17 cellular contexts compared by ENCODE assay signal in the genomic region with DNA sequence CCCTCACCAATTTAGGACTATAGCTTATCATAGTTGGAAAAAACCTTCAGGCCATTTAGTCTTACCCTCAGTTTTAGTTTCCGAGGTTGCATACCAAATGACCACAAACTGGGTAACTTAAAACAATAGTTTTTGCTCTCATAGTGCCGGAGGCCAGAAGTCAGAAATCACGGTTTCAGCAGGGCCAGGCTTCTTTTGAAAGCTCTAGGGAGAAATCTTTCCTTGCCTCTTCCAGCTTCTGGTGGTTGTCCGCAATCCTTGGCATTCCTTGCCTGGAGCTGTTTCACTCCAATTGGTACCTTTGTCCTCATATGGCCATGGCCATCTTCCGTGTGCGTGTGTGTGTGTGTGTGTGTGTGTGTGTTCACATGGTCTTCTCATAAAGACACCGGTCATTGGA. TPM values are rescaled to one million over a fixed set of nuclear protein-coding genes. Genes with fewer than 3 reads are reported as not detected.
A peak's percentile ranks its signal among the peaks of the same experiment; 100 is the strongest.
DNase-seq lines count a peak whose midpoint lies in the region; ATAC-seq, FAIRE-seq and TF ChIP-seq lines count a peak whose summit lies in the region.
"Had no signal": no experiment of that assay in that cellular context is flagged by ENCODE, and none has a peak within 500 bp of the region (broad histone marks: within the 10 kb centered on the region; RNA-seq: fewer than 3 reads in every experiment).

No MANE protein-coding gene starts in this region.

- H4K12ac ChIP-seq in trophoblast cell (ENCODE audit: low read depth, low read length): no peak overlapping the region

- H2BK5ac ChIP-seq in trophoblast cell (ENCODE audit: low read depth, low read length, poor library complexity): no peak overlapping the region

- peak overlapping the region; percentile 10 for H3K27ac ChIP-seq in SJSA1
- no peak overlapping the region for H3K27ac ChIP-seq in endodermal cell (ENCODE audit: low read depth, low read length)
- H3K27ac ChIP-seq in trophoblast cell (ENCODE audit: low read depth, low read length): peak overlapping the region; percentile 92
- H3K27ac ChIP-seq: BLaER1 treated with 17β-estradiol and CSF1 and Interleukin-3, amounts not matched to agents 10 nM and 100 nM had no signal

- WGBS in endodermal cell (ENCODE audit: insufficient coverage in 1 of 2, insufficient read length in 1 of 2), 2 experiments: 85 to 87% methylated on average over 5 to 7 of the region's 7 CpGs
- no CpG with 5 or more reads among the region's 7 CpGs for WGBS in trophoblast cell (ENCODE audit: extremely low coverage, insufficient coverage, insufficient read length)

- H3K36me3 Mint-ChIP-seq in HFFc6 (ENCODE audit: low read depth) (peaks cover 10% of the 10 kb centered on the region; the same call in 1 of the 2 replicates), endodermal cell (ENCODE audit: low read depth) (peaks cover 2% of the 10 kb centered on the region), mesothelial cell of epicardium (peaks cover 5% of the 10 kb centered on the region)
- H3K36me3 Mint-ChIP-seq: CD8-positive, alpha-beta T cell had no signal

- H3K9me3 Mint-ChIP-seq in HFFc6 (peaks cover 15% of the 10 kb centered on the region), endodermal cell (peaks cover 22% of the 10 kb centered on the region), mesothelial cell of epicardium (peaks cover 9% of the 10 kb centered on the region)
- H3K9me3 Mint-ChIP-seq: CD8-positive, alpha-beta T cell had no signal

- H3K79me2 ChIP-seq in trophoblast cell (ENCODE audit: control insufficient read depth, insufficient read depth, low read length, poor library complexity): peaks cover 3% of the 10 kb centered on the region

- H2AFZ ChIP-seq in trophoblast cell (ENCODE audit: insufficient read depth, low read length, poor library complexity): no peak overlapping the region

- ATAC-seq in HG03039 (IDR thresholded peaks at IDR 0.05; ENCODE audit: unreplicated experiment): no peak
- ATAC-seq: CD8-positive, alpha-beta T cell; PC-3 had no signal

- H3K4me1 Mint-ChIP-seq in HFFc6 (ENCODE audit: low read depth): peaks cover 37% of the 10 kb centered on the region
- peaks cover 31% of the 10 kb centered on the region for H3K4me1 Mint-ChIP-seq in endodermal cell
- H3K4me1 Mint-ChIP-seq in mesothelial cell of epicardium: peaks cover 36% of the 10 kb centered on the region

- H2BK120ac ChIP-seq in trophoblast cell (ENCODE audit: insufficient read depth, low read length, poor library complexity): no peak overlapping the region

- H3K27me3 ChIP-seq in SJSA1 (replicated peaks): no peaks in the 10 kb centered on the region
- no peaks in the 10 kb centered on the region for H3K27me3 ChIP-seq in endodermal cell (ENCODE audit: control insufficient read depth, insufficient read depth, low read length, poor library complexity, severe bottlenecking)
- no peaks in the 10 kb centered on the region for H3K27me3 ChIP-seq in trophoblast cell (ENCODE audit: insufficient read depth, low read length)
- H3K27me3 ChIP-seq: BLaER1 treated with 17β-estradiol and CSF1 and Interleukin-3, amounts not matched to agents 10 nM and 100 nM had no signal

- H2AK5ac ChIP-seq in trophoblast cell (ENCODE audit: low read length): no peak overlapping the region

- H3K4me3 Mint-ChIP-seq in HFFc6 (peak overlapping the region; percentile 11; the same call in 1 of the 2 replicates), endodermal cell (no peak overlapping the region), mesothelial cell of epicardium (no peak overlapping the region)
- H3K4me3 Mint-ChIP-seq: CD8-positive, alpha-beta T cell; H9 had no signal

- H3K9ac ChIP-seq in endodermal cell (ENCODE audit: extremely low read depth, low read length, poor library complexity, severe bottlenecking) (no peak overlapping the region), trophoblast cell (ENCODE audit: low read length) (no peak overlapping the region)
- H3K9ac ChIP-seq: BLaER1 treated with 17β-estradiol and CSF1 and Interleukin-3, amounts not matched to agents 10 nM and 100 nM had no signal

- H3K36me3 ChIP-seq in SJSA1 (no peaks in the 10 kb centered on the region), endodermal cell (ENCODE audit: control insufficient read depth, insufficient read depth, low read length) (peaks cover 6% of the 10 kb centered on the region), trophoblast cell (ENCODE audit: control insufficient read depth in 1 of 2, insufficient read depth in 2 of 2, low read length in 2 of 2) (no peaks in the 10 kb centered on the region)
- H3K36me3 ChIP-seq: BLaER1 treated with 17β-estradiol and CSF1 and Interleukin-3, amounts not matched to agents 10 nM and 100 nM had no signal

- no peak for DNase-seq in HFFc6
- DNase-seq in SJSA1 (ENCODE audit: low read depth in 1 of 2, low spot score in 2 of 2): peak in 1 of 2 experiments; percentile 64
- DNase-seq in endodermal cell: peak; percentile 20
- DNase-seq in trophoblast cell: peak; percentile 96 to 99
- DNase-seq in mesothelial cell of epicardium (ENCODE audit: low spot score in 2 of 2, unreplicated experiment in 2 of 2): no peak
- no peak for DNase-seq in urothelium cell line (ENCODE audit: low spot score)
- DNase-seq: Calu3; CD8-positive, alpha-beta T cell; H9; MV-4-11; NCI-H1417; NCI-H187; NCI-H226; NCI-H524; PC-3 had no signal

- no peaks in the 10 kb centered on the region for H3K9me3 ChIP-seq in SJSA1 (replicated peaks)
- peaks cover 25% of the 10 kb centered on the region for H3K9me3 ChIP-seq in endodermal cell (ENCODE audit: control insufficient read depth, low read length)
- H3K9me3 ChIP-seq in trophoblast cell (ENCODE audit: insufficient read depth, low read depth, low read length): no peaks in the 10 kb centered on the region

- H3K27ac Mint-ChIP-seq in HFFc6 (no peak overlapping the region; the same call in 1 of the 2 replicates), endodermal cell (no peak overlapping the region), mesothelial cell of epicardium (no peak overlapping the region)
- H3K27ac Mint-ChIP-seq: CD8-positive, alpha-beta T cell had no signal

- no peak overlapping the region for H3K18ac ChIP-seq in trophoblast cell (ENCODE audit: low read length)

- H4K91ac ChIP-seq in trophoblast cell (ENCODE audit: low read depth, low read length): no peak overlapping the region

- H4K8ac ChIP-seq in trophoblast cell (ENCODE audit: low read depth, low read length): no peak overlapping the region

- H3K4me1 ChIP-seq in SJSA1 (replicated peaks): peaks cover 33% of the 10 kb centered on the region
- H3K4me1 ChIP-seq in endodermal cell (ENCODE audit: control insufficient read depth, insufficient read depth, low read length): no peaks in the 10 kb centered on the region
- peaks cover 24 to 25% of the 10 kb centered on the region in 2 experiments for H3K4me1 ChIP-seq in trophoblast cell (ENCODE audit: control insufficient read depth in 1 of 2, insufficient read depth in 2 of 2, low read length in 2 of 2)
- H3K4me1 ChIP-seq: BLaER1 treated with 17β-estradiol and CSF1 and Interleukin-3, amounts not matched to agents 10 nM and 100 nM had no signal

- FAIRE-seq in urothelium cell line (lab: Jason Lieb, UNC): no peak

- H3K14ac ChIP-seq in trophoblast cell (ENCODE audit: low read length): no peak overlapping the region

- peaks cover 16% of the 10 kb centered on the region for H3K79me1 ChIP-seq in trophoblast cell (ENCODE audit: low read length)

- H3K23ac ChIP-seq in trophoblast cell (ENCODE audit: low read length): no peak overlapping the region

- TF ChIP-seq CTCF in HFFc6 (IDR thresholded peaks at IDR 0.05): no peak
- no peak for TF ChIP-seq CTCF in endodermal cell (conservative IDR thresholded peaks at IDR 0.05)
- TF ChIP-seq CTCF in mesothelial cell of epicardium (IDR thresholded peaks at IDR 0.05; ENCODE audit: unreplicated experiment): no peak

- no peak overlapping the region for H3K4me3 ChIP-seq in SJSA1
- H3K4me3 ChIP-seq in endodermal cell (ENCODE audit: low read length): no peak overlapping the region
- no peak overlapping the region for H3K4me3 ChIP-seq in trophoblast cell (ENCODE audit: low read depth, low read length)
- H3K4me3 ChIP-seq: BLaER1 treated with 17β-estradiol and CSF1 and Interleukin-3, amounts not matched to agents 10 nM and 100 nM had no signal

- H3K27me3 Mint-ChIP-seq in HFFc6 (ENCODE audit: insufficient read depth) (peaks cover 37% of the 10 kb centered on the region), endodermal cell (ENCODE audit: insufficient read depth) (peaks cover 8% of the 10 kb centered on the region), mesothelial cell of epicardium (ENCODE audit: low read depth) (no peaks in the 10 kb centered on the region)

- no peak overlapping the region for H2BK12ac ChIP-seq in trophoblast cell (ENCODE audit: low read length)

- no peak overlapping the region for H3K4me2 ChIP-seq in trophoblast cell (ENCODE audit: low read length)
- H3K4me2 ChIP-seq: BLaER1 treated with 17β-estradiol and CSF1 and Interleukin-3, amounts not matched to agents 10 nM and 100 nM had no signal

- H3K4ac ChIP-seq in trophoblast cell (ENCODE audit: low read depth, low read length): no peak overlapping the region

RNA-seq across cellular contexts. Expression of a gene that starts 12.4 kb away (rescaled TPM):
- 10 to 100 TPM; 20.9 to 29.9 (median 28.1) TPM for total RNA-seq in HFFc6 (2021; fragmentation: NEBNext Ultra II Directional; extraction: Animal tissue kit (Norgen Biotek cat#: 25700))
- 5.4 and 8.7 TPM in 2 replicates for total RNA-seq in SJSA1 (2014; rRNA removed; shearing (Covaris generic))
- total RNA-seq in endodermal cell (10 to 100 TPM; 61.2 to 86.1 TPM), mesothelial cell of epicardium (13.2 to 16.5 TPM (median 14.7 TPM) in 3 replicates)
- 22.9 TPM for polyA plus RNA-seq in endodermal cell (2013, experiment 1 of 2)
- polyA plus RNA-seq in endodermal cell (2013, experiment 2 of 2): 24.4 TPM
- 35.3 and 35.7 TPM in 2 replicates for polyA plus RNA-seq in trophoblast cell (2013)

Comparison
In these comparisons a context has a peak if more than half of its experiments do, and no peak if none do; other contexts are left out.
1. DNase-seq: peak in endodermal cell (single experiment) and trophoblast cell (2 of 2); none in HFFc6 (single experiment), mesothelial cell of epicardium (0 of 2) and urothelium cell line (single experiment).